In the genomic region with DNA sequence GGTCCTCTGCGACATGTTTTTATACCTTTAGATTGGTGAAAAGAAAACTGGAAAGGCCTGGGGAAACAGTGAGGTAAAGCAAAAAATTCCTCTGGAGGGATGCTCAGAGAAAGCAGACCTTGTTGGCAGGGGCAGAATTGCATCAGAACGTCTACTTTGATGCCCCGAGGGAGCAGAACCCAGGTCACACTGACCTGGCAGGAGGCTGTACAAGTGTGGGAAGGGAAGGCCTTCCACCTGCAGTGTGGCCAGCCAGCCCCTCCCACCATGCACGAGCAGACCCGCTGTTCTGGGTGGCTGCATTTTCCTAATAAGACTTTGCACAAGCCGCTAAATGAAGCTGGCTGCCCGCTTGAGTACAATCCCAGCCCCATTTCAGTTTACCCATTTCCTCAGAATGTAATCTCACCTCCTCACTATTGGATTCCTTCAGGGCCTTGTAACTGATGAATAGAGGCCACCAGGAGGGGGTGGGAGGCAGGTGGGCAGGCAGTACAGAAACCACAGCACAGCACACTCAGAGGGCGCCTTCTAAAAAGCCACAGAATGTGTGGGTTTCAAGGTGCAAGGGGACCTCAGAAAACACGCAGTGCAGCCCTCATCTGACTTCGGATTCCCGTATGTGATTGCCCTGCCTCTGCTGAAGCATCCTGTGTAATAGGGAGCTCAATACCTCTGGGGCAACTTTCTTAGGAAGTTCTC, we compare ENCODE assay signal across 16 cellular contexts.
"Had no signal": no experiment of that assay in that cellular context is flagged by ENCODE, and none has a peak within 500 bp of the region (broad histone marks: within the 10 kb centered on the region; RNA-seq: fewer than 3 reads in every experiment).

No MANE protein-coding gene starts in this region.

- H3K27me3 ChIP-seq: hepatocyte had no signal

- H3K4me1 ChIP-seq: sigmoid colon had no signal

- H2AFZ ChIP-seq: hepatocyte had no signal

- H3K27ac ChIP-seq: dorsolateral prefrontal cortex, hepatocyte, sigmoid colon, skin epidermis had no signal

- FAIRE-seq: kidney had no signal

- H3K4me3 ChIP-seq: dorsolateral prefrontal cortex, hepatocyte, sigmoid colon, skin epidermis had no signal

- H3K79me2 ChIP-seq: hepatocyte had no signal

- ATAC-seq: left cardiac atrium had no signal

- H3K9me3 ChIP-seq: sigmoid colon had no signal

- H3K4me2 ChIP-seq: hepatocyte had no signal

- H3K36me3 ChIP-seq: sigmoid colon had no signal

- DNase-seq: cortex of kidney; dorsolateral prefrontal cortex; effector CD8-positive, alpha-beta T cell; foreskin melanocyte; head of caudate nucleus; kidney; left cardiac atrium; mesendoderm; naive B cell; posterior cingulate gyrus; sigmoid colon; stimulated activated CD4-positive, alpha-beta T cell treated with anti-CD3 and anti-CD28 coated beads, Interleukin-2, amount 100 ng/mL, for 48 hours; stimulated activated naive CD4-positive, alpha-beta T cell treated with Interleukin-2 at 50 U/mL for 16 hours; trophoblast cell had no signal
